In the genomic region with DNA sequence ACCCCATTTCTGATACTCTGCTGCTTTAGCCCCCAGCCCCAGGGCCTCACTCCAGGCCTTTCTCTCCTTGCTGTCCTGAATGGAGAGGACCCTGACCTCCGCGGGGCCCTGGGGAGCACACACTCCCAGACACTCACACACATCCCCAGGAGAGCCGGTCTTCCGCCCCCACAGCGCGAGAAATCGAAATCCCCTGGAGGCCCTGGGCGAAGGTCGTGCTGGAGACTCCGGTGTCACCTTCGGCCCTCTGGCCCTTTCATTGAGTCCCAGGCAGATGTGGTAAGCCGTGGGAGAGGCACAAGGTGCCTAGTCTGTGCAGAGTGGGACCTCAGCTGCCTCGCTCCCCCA, we compare ENCODE assay signal across 8 cellular contexts. TPM values are rescaled to one million over a fixed set of nuclear protein-coding genes. Genes with fewer than 3 reads are reported as not detected.
DNase-seq lines count a peak whose midpoint lies in the region; ATAC-seq and TF ChIP-seq lines count a peak whose summit lies in the region.

No MANE protein-coding gene starts in this region.

- no peaks in the 10 kb centered on the region; the same call in 2 of the 3 replicates for H3K9me3 Mint-ChIP-seq in GM23338
- peaks cover 8% of the 10 kb centered on the region for H3K9me3 Mint-ChIP-seq in glutamatergic neuron (ENCODE audit: unreplicated experiment)

- peak overlapping the region; percentile 97 for H2AFZ ChIP-seq in GM23338
- peak overlapping the region; percentile 98 for H2AFZ ChIP-seq in smooth muscle cell (ENCODE audit: low read depth)

- H3K4me3 ChIP-seq in GM23338 (peak overlapping the region; percentile 87), SK-N-MC (peak overlapping the region; percentile 91), smooth muscle cell (peak overlapping the region; percentile 72)

- H3K27ac ChIP-seq in GM23338 (ENCODE audit: low read depth) = no peak overlapping the region
- no peak overlapping the region for H3K27ac ChIP-seq in SK-N-MC
- no peak overlapping the region for H3K27ac ChIP-seq in smooth muscle cell (ENCODE audit: low read depth)

- H3K9me2 ChIP-seq in GM23338 (ENCODE audit: insufficient read depth) = no peaks in the 10 kb centered on the region

- H3K36me3 Mint-ChIP-seq in GM23338 (ENCODE audit: low read depth) = no peaks in the 10 kb centered on the region; the same call in 2 of the 3 replicates
- H3K36me3 Mint-ChIP-seq in glutamatergic neuron (ENCODE audit: unreplicated experiment) = peaks cover 4% of the 10 kb centered on the region

- H4K20me1 ChIP-seq in GM23338 (replicated peaks; ENCODE audit: insufficient read depth) (no peaks in the 10 kb centered on the region), smooth muscle cell (ENCODE audit: low read depth) (no peaks in the 10 kb centered on the region)

- H3K4me3 Mint-ChIP-seq in GM23338 (peak overlapping the region; percentile 76), glutamatergic neuron (ENCODE audit: unreplicated experiment) (peak overlapping the region; percentile 82)

- H3K27me3 Mint-ChIP-seq in GM23338 (ENCODE audit: insufficient read depth, low read depth, poor library complexity) (peaks cover 28% of the 10 kb centered on the region), glutamatergic neuron (ENCODE audit: unreplicated experiment) (peaks cover 10% of the 10 kb centered on the region)

- H3K36me3 ChIP-seq in GM23338 (ENCODE audit: insufficient read depth) = no peaks in the 10 kb centered on the region
- no peaks in the 10 kb centered on the region for H3K36me3 ChIP-seq in SK-N-MC (ENCODE audit: insufficient read depth, low read length)
- no peaks in the 10 kb centered on the region for H3K36me3 ChIP-seq in smooth muscle cell (ENCODE audit: low read depth)

- H3F3A ChIP-seq in GM23338 (replicated peaks; ENCODE audit: low read depth) (no peaks in the 10 kb centered on the region), smooth muscle cell (ENCODE audit: low read depth) (no peaks in the 10 kb centered on the region)

- H3K4me2 ChIP-seq in GM23338 (peak overlapping the region; percentile 92), smooth muscle cell (peak overlapping the region; percentile 92)

- H3K79me2 ChIP-seq in GM23338 (replicated peaks; ENCODE audit: insufficient read depth) (peaks cover 7% of the 10 kb centered on the region), smooth muscle cell (ENCODE audit: low read depth) (no peaks in the 10 kb centered on the region)

- H3K4me1 ChIP-seq in GM23338 (ENCODE audit: insufficient read depth) (0 out of 2 replicates have a peak, but pooled peaks cover 4% of the 10 kb centered on the region), smooth muscle cell (ENCODE audit: low read depth) (peaks cover 7% of the 10 kb centered on the region)

- ATAC-seq in GM23338 (peak; percentile 13), GM21786 (IDR thresholded peaks at IDR 0.05; ENCODE audit: unreplicated experiment) (no peak), GM19397 (IDR thresholded peaks at IDR 0.05; ENCODE audit: unreplicated experiment) (no peak), HG03457 (IDR thresholded peaks at IDR 0.05; ENCODE audit: unreplicated experiment) (no peak)

- no peak overlapping the region for H3K27ac Mint-ChIP-seq in GM23338
- H3K27ac Mint-ChIP-seq in glutamatergic neuron (ENCODE audit: unreplicated experiment) = no peak overlapping the region

- H3K4me1 Mint-ChIP-seq in GM23338 (peaks cover 30% of the 10 kb centered on the region), glutamatergic neuron (ENCODE audit: low read depth, unreplicated experiment) (peaks cover 9% of the 10 kb centered on the region)

- 64% methylated on average over 12 of the region's 13 CpGs for WGBS in smooth muscle cell (ENCODE audit: low lambda C conversion rate)

- H3K9me3 ChIP-seq in SK-N-MC (ENCODE audit: low read depth, low read length) (no peaks in the 10 kb centered on the region), smooth muscle cell (replicated peaks; ENCODE audit: low read depth) (no peaks in the 10 kb centered on the region)

- H3K9ac ChIP-seq in SK-N-MC (ENCODE audit: insufficient read length) = no peak overlapping the region
- no peak overlapping the region for H3K9ac ChIP-seq in smooth muscle cell (ENCODE audit: low read depth)

- H3K27me3 ChIP-seq in GM23338 (ENCODE audit: insufficient read depth) = peaks cover 31% of the 10 kb centered on the region
- H3K27me3 ChIP-seq in smooth muscle cell (ENCODE audit: low read depth) = no peaks in the 10 kb centered on the region

- no peak for TF ChIP-seq CTCF in GM23338 (conservative IDR thresholded peaks at IDR 0.05; ENCODE audit: low read depth in 2 of 2)
- no peak for TF ChIP-seq CTCF in glutamatergic neuron (IDR thresholded peaks at IDR 0.05; ENCODE audit: partially characterized antibody, unreplicated experiment)
- no peak for TF ChIP-seq CTCF in smooth muscle cell (IDR thresholded peaks at IDR 0.05; ENCODE audit: borderline replicate concordance, insufficient read depth, poor library complexity, severe bottlenecking)

- peak; percentile 22 for DNase-seq in GM23338 (ENCODE audit: low spot score)
- no peak for DNase-seq in SK-N-MC (ENCODE audit: low read depth, low spot score)
- DNase-seq in glutamatergic neuron = no peak
- DNase-seq in smooth muscle cell (lab: John Stamatoyannopoulos, UW; ENCODE audit: unreplicated experiment) = no peak
- DNase-seq in stimulated activated CD4-positive, alpha-beta T cell treated with anti-CD3 and anti-CD28 coated beads, Interleukin-1b, Interleukin-23, amount 100 ng/mL, for 48 hours = no peak

TF ChIP-seq in GM23338, 12 proteins besides CTCF, POLR2A, EP300 and RAD21 (continues in another document):
- TF ChIP-seq ZNF114 (CRISPR knock-in tag; IDR thresholded peaks at IDR 0.05) (no peak), ZNF331 (CRISPR knock-in tag; IDR thresholded peaks at IDR 0.05; ENCODE audit: low read depth) (no peak), POLR2AphosphoS5 (IDR thresholded peaks at IDR 0.05; ENCODE audit: low read depth) (no peak), CREB1 (CRISPR knock-in tag; IDR thresholded peaks at IDR 0.05; ENCODE audit: low read depth) (no peak), EZH2phosphoT487 (IDR thresholded peaks at IDR 0.05; ENCODE audit: unreplicated experiment) (no peak)
- TF ChIP-seq, protein P1, sequence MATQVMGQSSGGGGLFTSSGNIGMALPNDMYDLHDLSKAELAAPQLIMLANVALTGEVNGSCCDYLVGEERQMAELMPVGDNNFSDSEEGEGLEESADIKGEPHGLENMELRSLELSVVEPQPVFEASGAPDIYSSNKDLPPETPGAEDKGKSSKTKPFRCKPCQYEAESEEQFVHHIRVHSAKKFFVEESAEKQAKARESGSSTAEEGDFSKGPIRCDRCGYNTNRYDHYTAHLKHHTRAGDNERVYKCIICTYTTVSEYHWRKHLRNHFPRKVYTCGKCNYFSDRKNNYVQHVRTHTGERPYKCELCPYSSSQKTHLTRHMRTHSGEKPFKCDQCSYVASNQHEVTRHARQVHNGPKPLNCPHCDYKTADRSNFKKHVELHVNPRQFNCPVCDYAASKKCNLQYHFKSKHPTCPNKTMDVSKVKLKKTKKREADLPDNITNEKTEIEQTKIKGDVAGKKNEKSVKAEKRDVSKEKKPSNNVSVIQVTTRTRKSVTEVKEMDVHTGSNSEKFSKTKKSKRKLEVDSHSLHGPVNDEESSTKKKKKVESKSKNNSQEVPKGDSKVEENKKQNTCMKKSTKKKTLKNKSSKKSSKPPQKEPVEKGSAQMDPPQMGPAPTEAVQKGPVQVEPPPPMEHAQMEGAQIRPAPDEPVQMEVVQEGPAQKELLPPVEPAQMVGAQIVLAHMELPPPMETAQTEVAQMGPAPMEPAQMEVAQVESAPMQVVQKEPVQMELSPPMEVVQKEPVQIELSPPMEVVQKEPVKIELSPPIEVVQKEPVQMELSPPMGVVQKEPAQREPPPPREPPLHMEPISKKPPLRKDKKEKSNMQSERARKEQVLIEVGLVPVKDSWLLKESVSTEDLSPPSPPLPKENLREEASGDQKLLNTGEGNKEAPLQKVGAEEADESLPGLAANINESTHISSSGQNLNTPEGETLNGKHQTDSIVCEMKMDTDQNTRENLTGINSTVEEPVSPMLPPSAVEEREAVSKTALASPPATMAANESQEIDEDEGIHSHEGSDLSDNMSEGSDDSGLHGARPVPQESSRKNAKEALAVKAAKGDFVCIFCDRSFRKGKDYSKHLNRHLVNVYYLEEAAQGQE (IDR thresholded peaks at IDR 0.05; ENCODE audit: unreplicated experiment) = no peak

RNA-seq across cellular contexts. Expression of a gene that starts 0.8 kb away (rescaled TPM):
- 30.0 and 50.2 TPM in 2 replicates for total RNA-seq in GM23338 (2014; rRNA removed; shearing (Covaris generic))
- polyA plus RNA-seq in GM23338 (2016; fragmentation: Nextera tagmentation; extraction: Ambion mirVana) = 38.7 and 44.9 TPM in 2 replicates
- total RNA-seq in glutamatergic neuron (ENCODE audit: unreplicated experiment) = 161 TPM
- 31.4 and 40.3 TPM in 2 replicates for total RNA-seq in smooth muscle cell
- polyA plus RNA-seq in smooth muscle cell = 23.0 and 43.3 TPM in 2 replicates
